In the genomic region with DNA sequence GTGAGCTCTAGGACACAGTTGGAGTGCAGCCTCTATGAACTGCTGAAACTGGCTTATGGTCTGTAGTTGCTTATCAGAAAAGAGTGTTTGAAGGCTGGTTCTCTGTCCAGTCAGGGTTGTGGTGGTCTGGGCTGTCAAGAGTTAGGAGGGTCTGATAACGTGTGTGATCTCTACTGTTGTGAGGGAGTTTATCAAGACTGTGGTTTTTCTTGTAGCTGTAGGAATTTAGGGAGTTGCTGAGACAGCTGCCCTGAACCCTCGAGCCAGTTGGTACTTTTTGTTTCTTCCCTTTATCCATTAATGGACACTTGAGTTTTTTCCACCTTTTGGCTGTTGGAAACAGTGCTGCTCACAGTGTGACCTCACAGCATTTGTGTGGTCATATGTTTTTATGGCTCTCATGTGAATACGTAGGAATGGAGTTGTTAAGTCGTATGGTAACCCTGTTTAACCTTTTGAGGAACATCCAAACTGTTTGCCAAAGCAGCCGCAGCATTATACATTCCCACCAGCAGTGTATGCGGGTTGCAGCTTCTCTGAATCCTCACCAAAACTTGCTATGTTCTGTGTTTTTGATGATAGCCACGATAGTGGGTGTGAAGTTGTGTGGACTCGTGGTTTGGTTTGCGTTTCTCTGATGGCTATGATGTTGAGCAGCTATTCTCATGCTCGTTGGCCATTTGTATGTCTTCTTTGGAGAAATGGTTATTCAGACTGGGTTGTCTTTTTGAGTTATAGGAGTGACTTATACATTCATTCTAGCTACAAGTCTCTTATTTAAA, we compare ENCODE assay signal across 1 cellular context.
TF ChIP-seq lines count a peak whose summit lies in the region.

No MANE protein-coding gene starts in this region.

TF ChIP-seq in K562, 482 proteins besides CTCF, POLR2A, EP300 and RAD21 (continues in another document):
- TF ChIP-seq, protein P1, sequence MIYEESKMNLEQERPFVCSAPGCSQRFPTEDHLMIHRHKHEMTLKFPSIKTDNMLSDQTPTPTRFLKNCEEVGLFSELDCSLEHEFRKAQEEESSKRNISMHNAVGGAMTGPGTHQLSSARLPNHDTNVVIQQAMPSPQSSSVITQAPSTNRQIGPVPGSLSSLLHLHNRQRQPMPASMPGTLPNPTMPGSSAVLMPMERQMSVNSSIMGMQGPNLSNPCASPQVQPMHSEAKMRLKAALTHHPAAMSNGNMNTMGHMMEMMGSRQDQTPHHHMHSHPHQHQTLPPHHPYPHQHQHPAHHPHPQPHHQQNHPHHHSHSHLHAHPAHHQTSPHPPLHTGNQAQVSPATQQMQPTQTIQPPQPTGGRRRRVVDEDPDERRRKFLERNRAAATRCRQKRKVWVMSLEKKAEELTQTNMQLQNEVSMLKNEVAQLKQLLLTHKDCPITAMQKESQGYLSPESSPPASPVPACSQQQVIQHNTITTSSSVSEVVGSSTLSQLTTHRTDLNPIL (CRISPR knock-in tag; IDR thresholded peaks at IDR 0.05), result no peak
- no peak for TF ChIP-seq ZNF436 (CRISPR knock-in tag; IDR thresholded peaks at IDR 0.05)
- no peak; the same call in 1 of the 2 replicates for TF ChIP-seq TOE1 (IDR thresholded peaks at IDR 0.05; ENCODE audit: borderline replicate concordance)
- TF ChIP-seq TOE1 (CRISPR knock-in tag; IDR thresholded peaks at IDR 0.05; ENCODE audit: borderline replicate concordance, low read depth), result no peak
- TF ChIP-seq IFI16 (CRISPR knock-in tag; IDR thresholded peaks at IDR 0.05), result peak; percentile 48; the same call in 1 of the 2 replicates
- TF ChIP-seq, protein P2, sequence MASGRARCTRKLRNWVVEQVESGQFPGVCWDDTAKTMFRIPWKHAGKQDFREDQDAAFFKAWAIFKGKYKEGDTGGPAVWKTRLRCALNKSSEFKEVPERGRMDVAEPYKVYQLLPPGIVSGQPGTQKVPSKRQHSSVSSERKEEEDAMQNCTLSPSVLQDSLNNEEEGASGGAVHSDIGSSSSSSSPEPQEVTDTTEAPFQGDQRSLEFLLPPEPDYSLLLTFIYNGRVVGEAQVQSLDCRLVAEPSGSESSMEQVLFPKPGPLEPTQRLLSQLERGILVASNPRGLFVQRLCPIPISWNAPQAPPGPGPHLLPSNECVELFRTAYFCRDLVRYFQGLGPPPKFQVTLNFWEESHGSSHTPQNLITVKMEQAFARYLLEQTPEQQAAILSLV (tag; IDR thresholded peaks at IDR 0.05), result 0 out of 2 replicates have a peak, but pooled peaks have one; percentile 38
- no peak for TF ChIP-seq EWSR1 (IDR thresholded peaks at IDR 0.05; ENCODE audit: borderline replicate concordance, low read depth, partially characterized antibody)
- no peak for TF ChIP-seq POLR2G (IDR thresholded peaks at IDR 0.05; ENCODE audit: low read depth, low read length)
- TF ChIP-seq, protein P3, sequence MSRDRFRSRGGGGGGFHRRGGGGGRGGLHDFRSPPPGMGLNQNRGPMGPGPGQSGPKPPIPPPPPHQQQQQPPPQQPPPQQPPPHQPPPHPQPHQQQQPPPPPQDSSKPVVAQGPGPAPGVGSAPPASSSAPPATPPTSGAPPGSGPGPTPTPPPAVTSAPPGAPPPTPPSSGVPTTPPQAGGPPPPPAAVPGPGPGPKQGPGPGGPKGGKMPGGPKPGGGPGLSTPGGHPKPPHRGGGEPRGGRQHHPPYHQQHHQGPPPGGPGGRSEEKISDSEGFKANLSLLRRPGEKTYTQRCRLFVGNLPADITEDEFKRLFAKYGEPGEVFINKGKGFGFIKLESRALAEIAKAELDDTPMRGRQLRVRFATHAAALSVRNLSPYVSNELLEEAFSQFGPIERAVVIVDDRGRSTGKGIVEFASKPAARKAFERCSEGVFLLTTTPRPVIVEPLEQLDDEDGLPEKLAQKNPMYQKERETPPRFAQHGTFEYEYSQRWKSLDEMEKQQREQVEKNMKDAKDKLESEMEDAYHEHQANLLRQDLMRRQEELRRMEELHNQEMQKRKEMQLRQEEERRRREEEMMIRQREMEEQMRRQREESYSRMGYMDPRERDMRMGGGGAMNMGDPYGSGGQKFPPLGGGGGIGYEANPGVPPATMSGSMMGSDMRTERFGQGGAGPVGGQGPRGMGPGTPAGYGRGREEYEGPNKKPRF (IDR thresholded peaks at IDR 0.05; ENCODE audit: low read depth, low read length), result no peak
- peak; percentile 66 for TF ChIP-seq JUND (IDR thresholded peaks at IDR 0.05; ENCODE audit: borderline replicate concordance, low read depth, low read length)
- peak; percentile 79; the same call in 2 of the 3 replicates for TF ChIP-seq JUND (tag; IDR thresholded peaks at IDR 0.05; ENCODE audit: borderline replicate concordance, low read depth, low read length)
- no peak; the same call in 1 of the 2 replicates for TF ChIP-seq ZNF644 (tag; IDR thresholded peaks at IDR 0.05; ENCODE audit: low read depth)
- TF ChIP-seq, protein P4, sequence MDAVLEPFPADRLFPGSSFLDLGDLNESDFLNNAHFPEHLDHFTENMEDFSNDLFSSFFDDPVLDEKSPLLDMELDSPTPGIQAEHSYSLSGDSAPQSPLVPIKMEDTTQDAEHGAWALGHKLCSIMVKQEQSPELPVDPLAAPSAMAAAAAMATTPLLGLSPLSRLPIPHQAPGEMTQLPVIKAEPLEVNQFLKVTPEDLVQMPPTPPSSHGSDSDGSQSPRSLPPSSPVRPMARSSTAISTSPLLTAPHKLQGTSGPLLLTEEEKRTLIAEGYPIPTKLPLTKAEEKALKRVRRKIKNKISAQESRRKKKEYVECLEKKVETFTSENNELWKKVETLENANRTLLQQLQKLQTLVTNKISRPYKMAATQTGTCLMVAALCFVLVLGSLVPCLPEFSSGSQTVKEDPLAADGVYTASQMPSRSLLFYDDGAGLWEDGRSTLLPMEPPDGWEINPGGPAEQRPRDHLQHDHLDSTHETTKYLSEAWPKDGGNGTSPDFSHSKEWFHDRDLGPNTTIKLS (IDR thresholded peaks at IDR 0.05; ENCODE audit: borderline replicate concordance, low read depth), result peak; percentile 65; the same call in 1 of the 2 replicates
- TF ChIP-seq, protein P5, sequence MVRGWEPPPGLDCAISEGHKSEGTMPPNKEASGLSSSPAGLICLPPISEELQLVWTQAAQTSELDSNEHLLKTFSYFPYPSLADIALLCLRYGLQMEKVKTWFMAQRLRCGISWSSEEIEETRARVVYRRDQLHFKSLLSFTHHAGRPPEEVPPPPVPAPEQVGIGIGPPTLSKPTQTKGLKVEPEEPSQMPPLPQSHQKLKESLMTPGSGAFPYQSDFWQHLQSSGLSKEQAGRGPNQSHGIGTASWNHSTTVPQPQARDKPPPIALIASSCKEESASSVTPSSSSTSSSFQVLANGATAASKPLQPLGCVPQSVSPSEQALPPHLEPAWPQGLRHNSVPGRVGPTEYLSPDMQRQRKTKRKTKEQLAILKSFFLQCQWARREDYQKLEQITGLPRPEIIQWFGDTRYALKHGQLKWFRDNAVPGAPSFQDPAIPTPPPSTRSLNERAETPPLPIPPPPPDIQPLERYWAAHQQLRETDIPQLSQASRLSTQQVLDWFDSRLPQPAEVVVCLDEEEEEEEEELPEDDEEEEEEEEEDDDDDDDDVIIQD (CRISPR knock-in tag; IDR thresholded peaks at IDR 0.05), result no peak
- peak; percentile 70; the same call in 1 of the 2 replicates for TF ChIP-seq MTA1 (IDR thresholded peaks at IDR 0.05; ENCODE audit: borderline replicate concordance)
- TF ChIP-seq, protein P6, sequence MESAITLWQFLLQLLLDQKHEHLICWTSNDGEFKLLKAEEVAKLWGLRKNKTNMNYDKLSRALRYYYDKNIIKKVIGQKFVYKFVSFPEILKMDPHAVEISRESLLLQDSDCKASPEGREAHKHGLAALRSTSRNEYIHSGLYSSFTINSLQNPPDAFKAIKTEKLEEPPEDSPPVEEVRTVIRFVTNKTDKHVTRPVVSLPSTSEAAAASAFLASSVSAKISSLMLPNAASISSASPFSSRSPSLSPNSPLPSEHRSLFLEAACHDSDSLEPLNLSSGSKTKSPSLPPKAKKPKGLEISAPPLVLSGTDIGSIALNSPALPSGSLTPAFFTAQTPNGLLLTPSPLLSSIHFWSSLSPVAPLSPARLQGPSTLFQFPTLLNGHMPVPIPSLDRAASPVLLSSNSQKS (CRISPR knock-in tag; IDR thresholded peaks at IDR 0.05), result peak; percentile 80; the same call in 1 of the 2 replicates
- no peak for TF ChIP-seq POU5F1 (IDR thresholded peaks at IDR 0.05; ENCODE audit: borderline replicate concordance, low read depth, low read length, partially characterized antibody)
- TF ChIP-seq MXI1 (IDR thresholded peaks at IDR 0.05; ENCODE audit: low read depth, low read length), result no peak
- TF ChIP-seq, protein P7, sequence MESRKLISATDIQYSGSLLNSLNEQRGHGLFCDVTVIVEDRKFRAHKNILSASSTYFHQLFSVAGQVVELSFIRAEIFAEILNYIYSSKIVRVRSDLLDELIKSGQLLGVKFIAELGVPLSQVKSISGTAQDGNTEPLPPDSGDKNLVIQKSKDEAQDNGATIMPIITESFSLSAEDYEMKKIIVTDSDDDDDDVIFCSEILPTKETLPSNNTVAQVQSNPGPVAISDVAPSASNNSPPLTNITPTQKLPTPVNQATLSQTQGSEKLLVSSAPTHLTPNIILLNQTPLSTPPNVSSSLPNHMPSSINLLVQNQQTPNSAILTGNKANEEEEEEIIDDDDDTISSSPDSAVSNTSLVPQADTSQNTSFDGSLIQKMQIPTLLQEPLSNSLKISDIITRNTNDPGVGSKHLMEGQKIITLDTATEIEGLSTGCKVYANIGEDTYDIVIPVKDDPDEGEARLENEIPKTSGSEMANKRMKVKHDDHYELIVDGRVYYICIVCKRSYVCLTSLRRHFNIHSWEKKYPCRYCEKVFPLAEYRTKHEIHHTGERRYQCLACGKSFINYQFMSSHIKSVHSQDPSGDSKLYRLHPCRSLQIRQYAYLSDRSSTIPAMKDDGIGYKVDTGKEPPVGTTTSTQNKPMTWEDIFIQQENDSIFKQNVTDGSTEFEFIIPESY (CRISPR knock-in tag; IDR thresholded peaks at IDR 0.05), result no peak
- no peak for TF ChIP-seq HNRNPH1 (optimal IDR thresholded peaks at IDR 0.05; ENCODE audit: low read depth, low read length)
- TF ChIP-seq PCBP2 (IDR thresholded peaks at IDR 0.05; ENCODE audit: low read depth, low read length, poor library complexity, severe bottlenecking), result no peak
- TF ChIP-seq ARID1B (IDR thresholded peaks at IDR 0.05), result no peak
- peak; percentile 44 for TF ChIP-seq FOSL1 (tag; conservative IDR thresholded peaks at IDR 0.05)
- no peak for TF ChIP-seq FIP1L1 (IDR thresholded peaks at IDR 0.05; ENCODE audit: low read depth, low read length, poor library complexity, severe bottlenecking)
- no peak for TF ChIP-seq FOXA1 (IDR thresholded peaks at IDR 0.05; ENCODE audit: borderline replicate concordance)
- TF ChIP-seq KDM1A (IDR thresholded peaks at IDR 0.05), result no peak
- TF ChIP-seq ZSCAN32 (CRISPR knock-in tag; IDR thresholded peaks at IDR 0.05), result no peak
- TF ChIP-seq, protein P8, sequence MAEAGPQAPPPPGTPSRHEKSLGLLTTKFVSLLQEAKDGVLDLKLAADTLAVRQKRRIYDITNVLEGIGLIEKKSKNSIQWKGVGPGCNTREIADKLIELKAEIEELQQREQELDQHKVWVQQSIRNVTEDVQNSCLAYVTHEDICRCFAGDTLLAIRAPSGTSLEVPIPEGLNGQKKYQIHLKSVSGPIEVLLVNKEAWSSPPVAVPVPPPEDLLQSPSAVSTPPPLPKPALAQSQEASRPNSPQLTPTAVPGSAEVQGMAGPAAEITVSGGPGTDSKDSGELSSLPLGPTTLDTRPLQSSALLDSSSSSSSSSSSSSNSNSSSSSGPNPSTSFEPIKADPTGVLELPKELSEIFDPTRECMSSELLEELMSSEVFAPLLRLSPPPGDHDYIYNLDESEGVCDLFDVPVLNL (CRISPR knock-in tag; IDR thresholded peaks at IDR 0.05; ENCODE audit: low read depth), result no peak
- TF ChIP-seq SMC3 (conservative IDR thresholded peaks at IDR 0.05; ENCODE audit: insufficient read depth, low read depth, low read length), result 0 out of 2 replicates have a peak, but pooled peaks have one; percentile 21
- TF ChIP-seq TEAD4 (IDR thresholded peaks at IDR 0.05; ENCODE audit: low read length), result peak; percentile 68
- TF ChIP-seq TEAD4 (CRISPR knock-in tag; IDR thresholded peaks at IDR 0.05; ENCODE audit: borderline replicate concordance), result no peak
- no peak for TF ChIP-seq ZNF3 (CRISPR knock-in tag; IDR thresholded peaks at IDR 0.05)
- TF ChIP-seq ZKSCAN3 (CRISPR knock-in tag; IDR thresholded peaks at IDR 0.05), result no peak
- TF ChIP-seq SMARCA5 (IDR thresholded peaks at IDR 0.05), result peak; percentile 67
- TF ChIP-seq KLF6 (CRISPR knock-in tag; IDR thresholded peaks at IDR 0.05; ENCODE audit: borderline replicate concordance), result peak; percentile 46; the same call in 1 of the 2 replicates
- TF ChIP-seq, protein P9, sequence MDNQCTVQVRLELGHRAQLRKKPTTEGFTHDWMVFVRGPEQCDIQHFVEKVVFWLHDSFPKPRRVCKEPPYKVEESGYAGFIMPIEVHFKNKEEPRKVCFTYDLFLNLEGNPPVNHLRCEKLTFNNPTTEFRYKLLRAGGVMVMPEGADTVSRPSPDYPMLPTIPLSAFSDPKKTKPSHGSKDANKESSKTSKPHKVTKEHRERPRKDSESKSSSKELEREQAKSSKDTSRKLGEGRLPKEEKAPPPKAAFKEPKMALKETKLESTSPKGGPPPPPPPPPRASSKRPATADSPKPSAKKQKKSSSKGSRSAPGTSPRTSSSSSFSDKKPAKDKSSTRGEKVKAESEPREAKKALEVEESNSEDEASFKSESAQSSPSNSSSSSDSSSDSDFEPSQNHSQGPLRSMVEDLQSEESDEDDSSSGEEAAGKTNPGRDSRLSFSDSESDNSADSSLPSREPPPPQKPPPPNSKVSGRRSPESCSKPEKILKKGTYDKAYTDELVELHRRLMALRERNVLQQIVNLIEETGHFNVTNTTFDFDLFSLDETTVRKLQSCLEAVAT (IDR thresholded peaks at IDR 0.05), result peak; percentile 43 to 85
- TF ChIP-seq ZNF561 (CRISPR knock-in tag; conservative IDR thresholded peaks at IDR 0.05), result no peak
- TF ChIP-seq RCOR1 (IDR thresholded peaks at IDR 0.05; ENCODE audit: borderline replicate concordance in 1 of 2, low read depth in 2 of 2, low read length in 2 of 2), result peak; percentile 66 to 90
- TF ChIP-seq BRF1 (IDR thresholded peaks at IDR 0.05; ENCODE audit: borderline replicate concordance, extremely low read depth, insufficient read length), result no peak
- no peak; a peak in 1 of 4 replicates for TF ChIP-seq ETV6 (IDR thresholded peaks at IDR 0.05; ENCODE audit: borderline replicate concordance in 1 of 2, low read depth in 2 of 2, low read length in 1 of 2)
- TF ChIP-seq ETV6 (CRISPR knock-in tag; IDR thresholded peaks at IDR 0.05; ENCODE audit: borderline replicate concordance), result no peak
- TF ChIP-seq ZNF696 (CRISPR knock-in tag; conservative IDR thresholded peaks at IDR 0.05), result 0 out of 2 replicates have a peak, but pooled peaks have one; percentile 62
- TF ChIP-seq, protein P10, sequence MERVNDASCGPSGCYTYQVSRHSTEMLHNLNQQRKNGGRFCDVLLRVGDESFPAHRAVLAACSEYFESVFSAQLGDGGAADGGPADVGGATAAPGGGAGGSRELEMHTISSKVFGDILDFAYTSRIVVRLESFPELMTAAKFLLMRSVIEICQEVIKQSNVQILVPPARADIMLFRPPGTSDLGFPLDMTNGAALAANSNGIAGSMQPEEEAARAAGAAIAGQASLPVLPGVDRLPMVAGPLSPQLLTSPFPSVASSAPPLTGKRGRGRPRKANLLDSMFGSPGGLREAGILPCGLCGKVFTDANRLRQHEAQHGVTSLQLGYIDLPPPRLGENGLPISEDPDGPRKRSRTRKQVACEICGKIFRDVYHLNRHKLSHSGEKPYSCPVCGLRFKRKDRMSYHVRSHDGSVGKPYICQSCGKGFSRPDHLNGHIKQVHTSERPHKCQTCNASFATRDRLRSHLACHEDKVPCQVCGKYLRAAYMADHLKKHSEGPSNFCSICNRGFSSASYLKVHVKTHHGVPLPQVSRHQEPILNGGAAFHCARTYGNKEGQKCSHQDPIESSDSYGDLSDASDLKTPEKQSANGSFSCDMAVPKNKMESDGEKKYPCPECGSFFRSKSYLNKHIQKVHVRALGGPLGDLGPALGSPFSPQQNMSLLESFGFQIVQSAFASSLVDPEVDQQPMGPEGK (CRISPR knock-in tag; IDR thresholded peaks at IDR 0.05; ENCODE audit: borderline replicate concordance), result no peak
- TF ChIP-seq ZFX (CRISPR knock-in tag; IDR thresholded peaks at IDR 0.05), result no peak
- peak; percentile 22; the same call in 1 of the 2 replicates for TF ChIP-seq ZNF24 (IDR thresholded peaks at IDR 0.05)
- TF ChIP-seq DPF2 (IDR thresholded peaks at IDR 0.05), result peak; percentile 93
